In genomic region chr4:123096038-123096437, GRCh38 we compare ENCODE assay signal across 11 cellular contexts.
DNase-seq lines count a peak whose midpoint lies in the region; TF ChIP-seq lines count a peak whose summit lies in the region.
"Had no signal": no experiment of that assay in that cellular context is flagged by ENCODE, and none has a peak within 500 bp of the region (broad histone marks: within the 10 kb centered on the region; RNA-seq: fewer than 3 reads in every experiment).

No MANE protein-coding gene starts in this region.

- CTCF ChIA-PET in AG04450 (lab: Charles Lee) = no interaction called here

- no peak overlapping the region for H2AFZ ChIP-seq in hepatocyte

- H3K9me2 ChIP-seq in hepatocyte (replicated peaks; ENCODE audit: insufficient read depth) = no peaks in the 10 kb centered on the region

- H4K20me1 ChIP-seq in hepatocyte (ENCODE audit: insufficient read depth, poor library complexity, severe bottlenecking) = no peaks in the 10 kb centered on the region

- POLR2A ChIA-PET in AG04450 (lab: Yijun Ruan, JAX) = no interaction called here

- H3K9me3 ChIP-seq in AG04450 (ENCODE audit: control insufficient read depth, insufficient read depth, low read length) = peaks cover under 1% of the 10 kb centered on the region; the same call in 1 of the 2 replicates
- H3K9me3 ChIP-seq in hepatocyte (ENCODE audit: low read depth) = no peaks in the 10 kb centered on the region
- H3K9me3 ChIP-seq: HAP-1, pancreas had no signal

- H3K27me3 ChIP-seq in AG04450 (ENCODE audit: control insufficient read depth, insufficient read depth, low read length) (no peaks in the 10 kb centered on the region), hepatocyte (no peaks in the 10 kb centered on the region)
- H3K27me3 ChIP-seq: pancreas had no signal

- H3K4me1 ChIP-seq in hepatocyte (ENCODE audit: insufficient read depth) = no peaks in the 10 kb centered on the region
- H3K4me1 ChIP-seq: pancreas had no signal

- H3K4me3 ChIP-seq in AG04450 (ENCODE audit: low read depth, low read length) = no peak overlapping the region
- no peak overlapping the region for H3K4me3 ChIP-seq in Jurkat, Clone E6-1 (ENCODE audit: low read length)
- H3K4me3 ChIP-seq in hepatocyte = no peak overlapping the region
- H3K4me3 ChIP-seq: HAP-1, pancreas had no signal

- no peaks in the 10 kb centered on the region for H3K79me2 ChIP-seq in hepatocyte

- H3K27ac ChIP-seq in AG04450 (ENCODE audit: low read depth, low read length) (no peak overlapping the region), hepatocyte (no peak overlapping the region)
- H3K27ac ChIP-seq: pancreas had no signal

- WGBS in hepatocyte (ENCODE audit: low lambda C conversion rate, missing lambda C conversion rate) = 59% methylated on average over 4 of the region's 4 CpGs

- 0 out of 2 replicates have a peak, but pooled peaks have one; percentile 11 for TF ChIP-seq CTCF in AG04450 (IDR thresholded peaks at IDR 0.05; ENCODE audit: low read depth, low read length)
- peak; percentile 20 for TF ChIP-seq CTCF in hepatocyte (IDR thresholded peaks at IDR 0.05; ENCODE audit: poor library complexity)

- DNase-seq in AG04450 (ENCODE audit: low read depth, low spot score) (no peak), SIG-M5 treated with dmso at 0.1 percent for 504 hours (lab: John Stamatoyannopoulos, UW; ENCODE audit: unreplicated experiment) (peak; percentile 77), hepatocyte (ENCODE audit: low spot score) (no peak), OCI-M2 (lab: John Stamatoyannopoulos, UW; ENCODE audit: unreplicated experiment) (no peak), AG08396 (ENCODE audit: low spot score) (no peak), NCI-H187 (lab: John Stamatoyannopoulos, UW) (no peak), midbrain (lab: John Stamatoyannopoulos, UW) (no peak)
- peak; percentile 37 for DNase-seq in Jurkat, Clone E6-1 (ENCODE audit: low read depth, low spot score)
- DNase-seq: activated CD4-positive, alpha-beta memory T cell treated with anti-CD3 and anti-CD28 coated beads, Interleukin-2, amount 10 ng/mL, durations not matched to agents 7 days and 5 days; pancreas had no signal

- H3K4me2 ChIP-seq in hepatocyte = no peak overlapping the region

- H3K36me3 ChIP-seq in hepatocyte (replicated peaks; ENCODE audit: insufficient read depth, low read depth) = no peaks in the 10 kb centered on the region
- H3K36me3 ChIP-seq: HAP-1, pancreas had no signal

Comparison
In these comparisons a context has a peak if more than half of its experiments do, and no peak if none do; other contexts are left out.
1. DNase-seq: peak in Jurkat, Clone E6-1 (single experiment) and SIG-M5 treated with dmso at 0.1 percent for 504 hours (single experiment); none in AG04450 (single experiment), hepatocyte (single experiment), OCI-M2 (single experiment), AG08396 (single experiment), NCI-H187 (0 of 2) and midbrain (single experiment).